ENCODE assay signal across 16 cellular contexts in genomic region chr10:89810908-89811515, GRCh38.
"Had no signal": no experiment of that assay in that cellular context is flagged by ENCODE, and none has a peak within 500 bp of the region (broad histone marks: within the 10 kb centered on the region; RNA-seq: fewer than 3 reads in every experiment).

No MANE protein-coding gene starts in this region.

- H3K36me3 ChIP-seq: colonic mucosa, transverse colon had no signal

- H3K4me1 ChIP-seq: colonic mucosa, foreskin keratinocyte, transverse colon had no signal

- H3K27ac Mint-ChIP-seq: activated naive CD4-positive, alpha-beta T cell treated with anti-CD3 and anti-CD28 coated beads for 36 hours; activated T-helper 1 cell treated with anti-CD3 and anti-CD28 coated beads, Interleukin-12 subunit alpha, Interleukin-12 subunit beta, Interleukin-2, Interleukin-4 antibody, amounts not matched to agents 30 ng/mL and 10 ng/mL and 1 ng/mL, durations not matched to agents 14 hours and 24 hours and 36 hours; natural killer cell; progenitor cell of endocrine pancreas; stimulated activated effector memory CD8-positive, alpha-beta T cell treated with anti-CD3 and anti-CD28 coated beads, Interleukin-12 subunit alpha, Interleukin-12 subunit beta, amount 100 ng/mL, for 72 hours had no signal

- H3K9me3 Mint-ChIP-seq: activated naive CD4-positive, alpha-beta T cell treated with anti-CD3 and anti-CD28 coated beads for 36 hours; activated T-helper 1 cell treated with anti-CD3 and anti-CD28 coated beads, Interleukin-12 subunit alpha, Interleukin-12 subunit beta, Interleukin-2, Interleukin-4 antibody, amounts not matched to agents 30 ng/mL and 10 ng/mL and 1 ng/mL, durations not matched to agents 14 hours and 24 hours and 36 hours; natural killer cell; stimulated activated effector memory CD8-positive, alpha-beta T cell treated with anti-CD3 and anti-CD28 coated beads, Interleukin-12 subunit alpha, Interleukin-12 subunit beta, amount 100 ng/mL, for 72 hours had no signal

- FAIRE-seq: endothelial cell of umbilical vein had no signal

- DNase-seq: activated CD4-positive, alpha-beta T cell treated with anti-CD3 and anti-CD28 coated beads for 48 hours; activated naive CD4-positive, alpha-beta T cell treated with anti-CD3 and anti-CD28 coated beads for 36 hours; colonic mucosa; foreskin keratinocyte; head of caudate nucleus; islet precursor cell; mammary epithelial cell; natural killer cell; occipital lobe; right cardiac atrium; transverse colon had no signal

- H3K4me3 Mint-ChIP-seq: activated naive CD4-positive, alpha-beta T cell treated with anti-CD3 and anti-CD28 coated beads for 36 hours; activated T-helper 1 cell treated with anti-CD3 and anti-CD28 coated beads, Interleukin-12 subunit alpha, Interleukin-12 subunit beta, Interleukin-2, Interleukin-4 antibody, amounts not matched to agents 30 ng/mL and 10 ng/mL and 1 ng/mL, durations not matched to agents 14 hours and 24 hours and 36 hours; natural killer cell; stimulated activated effector memory CD8-positive, alpha-beta T cell treated with anti-CD3 and anti-CD28 coated beads, Interleukin-12 subunit alpha, Interleukin-12 subunit beta, amount 100 ng/mL, for 72 hours had no signal

- H3K27me3 ChIP-seq: colonic mucosa, foreskin keratinocyte, transverse colon had no signal

- H3K4me3 ChIP-seq: colonic mucosa, transverse colon had no signal

- H3K36me3 Mint-ChIP-seq: natural killer cell; stimulated activated effector memory CD8-positive, alpha-beta T cell treated with anti-CD3 and anti-CD28 coated beads, Interleukin-12 subunit alpha, Interleukin-12 subunit beta, amount 100 ng/mL, for 72 hours had no signal

- H3K27ac ChIP-seq: colonic mucosa, foreskin keratinocyte, transverse colon had no signal

- H3K4me1 Mint-ChIP-seq: natural killer cell had no signal

- ATAC-seq: foreskin keratinocyte; left lobe of liver; natural killer cell; right cardiac atrium; stimulated activated effector memory CD8-positive, alpha-beta T cell treated with anti-CD3 and anti-CD28 coated beads, Interleukin-12 subunit alpha, Interleukin-12 subunit beta, amount 100 ng/mL, for 72 hours had no signal

- H3K9me3 ChIP-seq: colonic mucosa, transverse colon had no signal
